Comparison of ENCODE assay signal across 12 cellular contexts in genomic region chr12:94762943-94763342, GRCh38.
DNase-seq lines count a peak whose midpoint lies in the region; ATAC-seq lines count a peak whose summit lies in the region.
"Had no signal": no experiment of that assay in that cellular context is flagged by ENCODE, and none has a peak within 500 bp of the region (broad histone marks: within the 10 kb centered on the region; RNA-seq: fewer than 3 reads in every experiment).

No MANE protein-coding gene starts in this region.

- peak overlapping the region in 2 of 6 donors; percentile 34 to 61 for H3K27ac Mint-ChIP-seq in naive B cell
- H3K27ac Mint-ChIP-seq: CD4-positive, alpha-beta memory T cell had no signal

- peaks cover 0 to 5% (median 0%) of the 10 kb centered on the region in 7 donors for H3K9me3 Mint-ChIP-seq in naive B cell
- H3K9me3 Mint-ChIP-seq: CD4-positive, alpha-beta memory T cell had no signal

- DNase-seq in naive B cell (no peak), Ammon's horn (ENCODE audit: low spot score) (no peak), GM19240 (ENCODE audit: insufficient read length, low spot score) (no peak), NK-92 (lab: John Stamatoyannopoulos, UW; ENCODE audit: unreplicated experiment) (no peak)
- DNase-seq: CD4-positive, alpha-beta memory T cell; hypothalamus; left ventricle myocardium superior; NCI-H1048 had no signal

- no peaks in the 10 kb centered on the region for H3K36me3 Mint-ChIP-seq in naive B cell
- H3K36me3 Mint-ChIP-seq: CD4-positive, alpha-beta memory T cell had no signal

- H3K4me3 Mint-ChIP-seq in naive B cell = peak overlapping the region in 5 of 8 donors; percentile 23 to 78 (median 55)

- H3K4me1 Mint-ChIP-seq in naive B cell = peaks cover 39 to 65% (median 40%) of the 10 kb centered on the region in 3 donors

- ATAC-seq in GM18870 (IDR thresholded peaks at IDR 0.05; ENCODE audit: unreplicated experiment) (peak; percentile 8), GM21526 (IDR thresholded peaks at IDR 0.05; ENCODE audit: low FRiP score, unreplicated experiment) (peak; percentile 10), HG03432 (IDR thresholded peaks at IDR 0.05; ENCODE audit: unreplicated experiment) (peak; percentile 21), naive B cell (ENCODE audit: low read depth in 2 of 2) (no peak)
- ATAC-seq: left ventricle myocardium superior, Right ventricle myocardium inferior had no signal

- no peaks in the 10 kb centered on the region for H3K27me3 Mint-ChIP-seq in naive B cell

Comparison
In these comparisons a context has a peak if more than half of its experiments do, and no peak if none do; other contexts are left out.
1. ATAC-seq: peak in GM18870 (single experiment), GM21526 (single experiment) and HG03432 (single experiment); none in naive B cell (0 of 2).